In the genomic region with DNA sequence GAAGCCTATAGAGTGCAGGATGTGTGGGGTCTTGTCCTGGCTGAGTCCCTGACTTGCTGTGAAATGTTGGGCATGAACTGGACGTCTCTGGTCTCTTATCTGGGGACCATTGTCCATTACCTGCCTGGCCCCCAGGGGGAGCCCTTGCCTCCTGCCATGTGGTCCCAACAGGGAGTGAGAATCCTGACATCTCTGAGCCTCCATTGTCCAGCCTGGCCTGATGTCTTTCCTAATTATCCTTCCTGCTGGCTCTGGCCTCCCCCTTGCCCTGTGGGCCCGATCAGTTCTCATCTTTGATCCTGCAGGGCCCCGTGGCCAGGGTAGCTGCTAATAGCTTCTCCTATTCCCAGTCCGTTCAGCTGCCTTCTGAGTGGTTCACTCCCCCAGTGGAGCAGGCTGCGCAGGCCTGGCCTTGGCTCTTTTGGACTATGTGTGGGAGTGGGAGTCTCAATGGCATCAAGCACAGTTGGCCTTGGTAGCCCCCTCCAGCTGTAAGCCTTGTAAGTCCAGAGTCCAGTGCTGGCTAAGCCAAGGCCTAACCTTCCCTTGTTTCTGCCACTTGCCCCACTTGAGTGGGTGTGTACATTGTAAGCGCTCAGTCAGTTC, we compare ENCODE assay signal across 8 cellular contexts.
DNase-seq lines count a peak whose midpoint lies in the region; ATAC-seq and TF ChIP-seq lines count a peak whose summit lies in the region.

No MANE protein-coding gene starts in this region.

- POLR2A ChIA-PET in RWPE1 (lab: Yijun Ruan, JAX; ENCODE audit: low non-redundant PET) = no interaction called here

- CTCF ChIA-PET in RWPE1 (lab: Yijun Ruan, JAX) = interaction anchor here (0.6 to 1.8 kb wide), 15 partner anchors 12 to 654 kb away, joined by 3 to 10 read pairs (median 3); no protein-coding TSS in a partner anchor

- DNase-seq in GM13976 (ENCODE audit: low spot score) (peak; percentile 72), RWPE1 (ENCODE audit: low spot score) (peak; percentile 84), right atrium auricular region (ENCODE audit: low spot score) (no peak), uterus (no peak), NCI-H2029 treated with DMSO at 0.1 percent for 48 hours (lab: John Stamatoyannopoulos, UW) (no peak)
- peak; percentile 39 for DNase-seq in activated gamma-delta T cell treated with anti-CD3 and anti-CD28 coated beads, Interleukin-2, amount 50 U/mL, for 16 hours (ENCODE audit: low read depth)
- peak; percentile 62 for DNase-seq in stimulated activated CD4-positive, alpha-beta T cell treated with anti-CD3 and anti-CD28 coated beads, Interleukin-4, amount 100 ng/mL, for 1 hour

- TF ChIP-seq POLR2A in uterus (IDR thresholded peaks at IDR 0.05) = no peak

- no peak overlapping the region for H3K27ac ChIP-seq in RWPE1
- H3K27ac ChIP-seq in right atrium auricular region = no peak overlapping the region
- no peak overlapping the region for H3K27ac ChIP-seq in uterus

- H3K36me3 ChIP-seq in right atrium auricular region (no peaks in the 10 kb centered on the region), uterus (no peaks in the 10 kb centered on the region)

- H3K4me1 ChIP-seq in right atrium auricular region = no peaks in the 10 kb centered on the region
- no peaks in the 10 kb centered on the region for H3K4me1 ChIP-seq in uterus

- TF ChIP-seq CTCF in GM13976 (IDR thresholded peaks at IDR 0.05; ENCODE audit: borderline replicate concordance, control extremely low read depth, extremely low read depth, insufficient read depth, missing control alignments) (peak; percentile 46), RWPE1 (conservative IDR thresholded peaks at IDR 0.05; ENCODE audit: low read depth) (peak; percentile 60), right atrium auricular region (IDR thresholded peaks at IDR 0.05) (peak; percentile 26 to 56), uterus (IDR thresholded peaks at IDR 0.05) (peak in 2 of 4 experiments; percentile 13 to 29)

- no peaks in the 10 kb centered on the region for H3K9me3 ChIP-seq in right atrium auricular region
- H3K9me3 ChIP-seq in uterus = no peaks in the 10 kb centered on the region

- intact Hi-C loops in uterus (cut with DNase I; ENCODE audit: low total_unique reads) = no loop called here

- in situ Hi-C loops in GM13976 (cut with MboI; ENCODE audit: low sequenced_read_pairs, unreplicated experiment) = no loop called here

- H3K4me3 ChIP-seq in right atrium auricular region (no peak overlapping the region), uterus (no peak overlapping the region)

- no peaks in the 10 kb centered on the region for H3K27me3 ChIP-seq in right atrium auricular region
- no peaks in the 10 kb centered on the region for H3K27me3 ChIP-seq in uterus

- ATAC-seq in GM19395 (IDR thresholded peaks at IDR 0.05; ENCODE audit: unreplicated experiment) = no peak

Comparison
In these comparisons a context has a peak if more than half of its experiments do, and no peak if none do; other contexts are left out.
1. DNase-seq: peak in GM13976 (single experiment), RWPE1 (single experiment), activated gamma-delta T cell treated with anti-CD3 and anti-CD28 coated beads, Interleukin-2, amount 50 U/mL, for 16 hours (single experiment) and stimulated activated CD4-positive, alpha-beta T cell treated with anti-CD3 and anti-CD28 coated beads, Interleukin-4, amount 100 ng/mL, for 1 hour (single experiment); none in right atrium auricular region (single experiment), uterus (0 of 2) and NCI-H2029 treated with DMSO at 0.1 percent for 48 hours (single experiment).